Comparison of ENCODE assay signal across 8 cellular contexts in the genomic region with DNA sequence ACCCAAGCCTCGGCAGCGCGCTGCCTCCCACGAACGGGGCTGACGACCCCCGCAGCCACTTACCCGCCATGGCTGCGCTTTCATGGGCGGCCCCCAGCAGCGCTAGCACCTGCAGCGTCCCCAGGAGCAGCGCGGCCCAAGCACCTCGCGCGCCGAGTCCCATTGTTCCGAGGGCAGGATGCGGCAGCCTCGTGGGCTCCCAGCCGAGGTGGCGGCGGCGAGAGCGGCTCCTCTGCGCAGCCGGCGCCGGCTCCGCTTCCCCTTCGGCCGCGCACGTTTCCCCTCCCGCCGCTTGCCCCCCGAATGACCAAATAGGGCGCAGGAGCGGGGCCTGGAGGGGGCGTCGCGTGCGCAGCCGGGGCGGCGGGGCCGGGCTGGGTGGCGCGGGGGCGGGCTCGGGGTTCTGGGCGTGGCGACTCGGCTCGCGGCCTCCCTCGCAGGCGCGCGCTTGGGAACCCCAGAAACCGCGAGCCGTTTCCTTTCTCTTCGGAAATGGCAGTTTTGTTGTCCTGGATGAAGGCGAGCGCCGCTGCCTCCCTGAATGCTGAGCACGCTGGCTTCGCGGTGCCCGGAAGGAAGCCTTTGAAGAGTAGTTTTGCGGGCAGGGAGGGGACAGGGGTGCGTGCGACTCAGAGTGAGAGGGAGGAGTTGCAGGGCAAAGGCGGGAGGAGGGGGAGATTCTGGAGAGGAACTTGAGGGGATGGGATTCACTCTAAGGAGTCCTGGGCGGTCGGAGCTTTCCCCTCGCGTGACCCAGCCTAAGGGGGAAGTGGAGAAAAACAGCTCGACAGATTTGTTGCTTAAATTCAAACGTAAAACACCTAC. TPM values are rescaled to one million over a fixed set of nuclear protein-coding genes. Genes with fewer than 3 reads are reported as not detected.
DNase-seq lines count a peak whose midpoint lies in the region; ATAC-seq and TF ChIP-seq lines count a peak whose summit lies in the region.

Gene TMEM123, minus strand, starts transcription at position 305 of the 825 bp plus-strand sequence. Its CDS starts 142 bp downstream, at position 163.

- DNase-seq in GM13977 (ENCODE audit: low spot score), result peak; percentile 88
- DNase-seq in NCI-H1105 treated with DMSO at 0.1 percent for 48 hours (lab: John Stamatoyannopoulos, UW), result peak; percentile 79
- peak; percentile 88 for DNase-seq in T-helper 22 cell (ENCODE audit: low read depth)
- DNase-seq in ascending aorta (ENCODE audit: low spot score in 2 of 2), result peak; percentile 38 to 83
- DNase-seq in hepatic stellate cell (ENCODE audit: low spot score), result peak; percentile 68
- DNase-seq in retina, result peak; percentile 90
- no peak for DNase-seq in HPDE6-E6E7 (ENCODE audit: extremely low spot score)

- peak; percentile 61 for ATAC-seq in HG02623 (IDR thresholded peaks at IDR 0.05; ENCODE audit: unreplicated experiment)

- H3K27ac ChIP-seq in ascending aorta, result peak within 1 kb of the TSS; percentile 80 to 81

- H3K9me3 ChIP-seq in ascending aorta, result no peaks in the 10 kb centered on the region

- TF ChIP-seq CTCF in GM13977 (IDR thresholded peaks at IDR 0.05; ENCODE audit: extremely low read depth, insufficient read depth, missing control alignments) (peak; percentile 15), ascending aorta (IDR thresholded peaks at IDR 0.05) (no peak)

- H3K27me3 ChIP-seq in ascending aorta, result no peaks in the 10 kb centered on the region

- intact Hi-C loops in ascending aorta (cut with DNase I), result loop anchor here (2.0 to 5.0 kb wide), 4 partner anchors 60 to 406 kb away; partner anchors contain the start of genes BIRC2 and CFAP300

- H3K36me3 ChIP-seq in ascending aorta, result no peaks in the 10 kb centered on the region

- H3K4me1 ChIP-seq in ascending aorta, result peaks cover 0 to 5% of the 10 kb centered on the region in 2 donors

- in situ Hi-C loops in GM13977 (cut with MboI; ENCODE audit: low pct_unique_long_range_greater_than_20kb, low sequenced_read_pairs, unreplicated experiment), result no loop called here

- peak within 1 kb of the TSS; percentile 93 to 94 for H3K4me3 ChIP-seq in ascending aorta

RNA-seq across cellular contexts. Expression of gene TMEM123, which starts in this region (rescaled TPM):
- 107 TPM for total RNA-seq in ascending aorta
